In genomic region chr1:109719337-109719837, GRCh38 we compare ENCODE assay signal across 17 cellular contexts. TPM values are rescaled to one million over a fixed set of nuclear protein-coding genes. Genes with fewer than 3 reads are reported as not detected.
A peak's percentile ranks its signal among the peaks of the same experiment; 100 is the strongest.
DNase-seq lines count a peak whose midpoint lies in the region; ATAC-seq and TF ChIP-seq lines count a peak whose summit lies in the region.
"Had no signal": no experiment of that assay in that cellular context is flagged by ENCODE, and none has a peak within 500 bp of the region (broad histone marks: within the 10 kb centered on the region; RNA-seq: fewer than 3 reads in every experiment).

No MANE protein-coding gene starts in this region.

- no peaks in the 10 kb centered on the region for H3K9me2 ChIP-seq in PC-9 (ENCODE audit: insufficient read depth)

- H3K4me1 ChIP-seq in PC-9 (replicated peaks; ENCODE audit: insufficient read depth) (peaks cover 53% of the 10 kb centered on the region), fibroblast of lung (ENCODE audit: control insufficient read depth, extremely low read depth, insufficient read depth, low read length) (no peaks in the 10 kb centered on the region)

- no peaks in the 10 kb centered on the region for H3K79me2 ChIP-seq in PC-9 (ENCODE audit: low read depth)
- no peaks in the 10 kb centered on the region for H3K79me2 ChIP-seq in fibroblast of lung (ENCODE audit: control insufficient read depth, insufficient read depth, low read length)

- TF ChIP-seq CTCF in PC-9 (conservative IDR thresholded peaks at IDR 0.05) = no peak
- TF ChIP-seq CTCF in fibroblast of lung (conservative IDR thresholded peaks at IDR 0.05 in 1 of 2, IDR thresholded peaks at IDR 0.05 in 1 of 2; ENCODE audit: low read depth in 1 of 2, low read length in 2 of 2) = no peak

- ATAC-seq in GM19395 (IDR thresholded peaks at IDR 0.05; ENCODE audit: unreplicated experiment) (peak; percentile 61), HG03521 (IDR thresholded peaks at IDR 0.05; ENCODE audit: unreplicated experiment) (no peak), HG02870 (IDR thresholded peaks at IDR 0.05; ENCODE audit: unreplicated experiment) (no peak), GM21447 (IDR thresholded peaks at IDR 0.05; ENCODE audit: unreplicated experiment) (no peak)

- H3F3A ChIP-seq in PC-9 (ENCODE audit: insufficient read depth, low read depth) = peaks cover 25% of the 10 kb centered on the region

- H2AFZ ChIP-seq in PC-9 = peak overlapping the region; percentile 37; the same call in 1 of the 2 replicates
- no peak overlapping the region for H2AFZ ChIP-seq in fibroblast of lung (ENCODE audit: low read length)

- H3K27me3 ChIP-seq in PC-9 (ENCODE audit: insufficient read depth, low read depth) (no peaks in the 10 kb centered on the region), fibroblast of lung (ENCODE audit: control insufficient read depth, insufficient read depth, low read length) (no peaks in the 10 kb centered on the region)
- H3K27me3 ChIP-seq: neutrophil had no signal

- CTCF ChIA-PET in PC-9 (lab: Charles Lee) = no interaction called here

- H3K9ac ChIP-seq in fibroblast of lung (ENCODE audit: insufficient read depth, low read length) = no peak overlapping the region

- DNase-seq in AG20443 (ENCODE audit: low spot score) (peak; percentile 49), PC-9 (peak in 1 of 2 experiments; percentile 66), fibroblast of lung (ENCODE audit: low read depth in 2 of 2) (peak; percentile 51 to 70), COR-L47 (lab: John Stamatoyannopoulos, UW) (no peak)
- DNase-seq: activated CD4-positive, alpha-beta T cell treated with anti-CD3 and anti-CD28 coated beads, Interleukin-2, amount 10 ng/mL, durations not matched to agents 24 days and 14 days; activated naive CD8-positive, alpha-beta T cell treated with anti-CD3 and anti-CD28 coated beads, Interleukin-2, amount 10 ng/mL, durations not matched to agents 7 days and 5 days; H9; kidney; NCI-H2029 treated with DMSO at 0.1 percent for 48 hours; SHP77 treated with DMSO at 0.1 percent for 48 hours; substantia nigra had no signal

- H3K9me3 ChIP-seq in PC-9 (ENCODE audit: insufficient read depth, low read depth) (peaks cover 14% of the 10 kb centered on the region), fibroblast of lung (ENCODE audit: control insufficient read depth, insufficient read depth, low read depth, low read length) (no peaks in the 10 kb centered on the region)
- H3K9me3 ChIP-seq: neutrophil had no signal

- peak overlapping the region; percentile 92 for H3K27ac ChIP-seq in PC-9
- peak overlapping the region; percentile 1 for H3K27ac ChIP-seq in fibroblast of lung (ENCODE audit: insufficient read depth, low read length)
- H3K27ac ChIP-seq: neutrophil had no signal

- POLR2A ChIA-PET in PC-9 (lab: Charles Lee; ENCODE audit: unreplicated experiment) = no interaction called here

- H4K20me1 ChIP-seq in PC-9 (ENCODE audit: insufficient read depth) (no peaks in the 10 kb centered on the region), fibroblast of lung (ENCODE audit: control insufficient read depth, extremely low read depth, insufficient read depth, low read length) (no peaks in the 10 kb centered on the region)

- no peaks in the 10 kb centered on the region for H3K36me3 ChIP-seq in PC-9 (ENCODE audit: low read depth)
- H3K36me3 ChIP-seq in fibroblast of lung (ENCODE audit: control insufficient read depth, insufficient read depth, low read length) = no peaks in the 10 kb centered on the region
- H3K36me3 ChIP-seq: neutrophil had no signal

- intact Hi-C loops in PC-9 (cut with micrococcal nuclease; ENCODE audit: unreplicated experiment) = loop anchor here (5.0 kb wide), 1 partner anchor 62 kb away; the partner anchor contains the start of gene GSTM4

- H3K4me2 ChIP-seq in PC-9 = peak overlapping the region; percentile 39
- no peak overlapping the region for H3K4me2 ChIP-seq in fibroblast of lung (ENCODE audit: extremely low read depth, insufficient read depth, low read length)

- no TSS peak for BruUV-seq in PC-9 (replicated peaks; lab: Mats Ljungman, UMichigan)

- H3K4me3 ChIP-seq in PC-9 (peak overlapping the region; percentile 7; the same call in 1 of the 2 replicates), fibroblast of lung (replicated peaks in 1 of 4; ENCODE audit: control extremely low read depth in 1 of 4, insufficient read depth in 1 of 4, low read depth in 3 of 4, low read length in 4 of 4) (no peak overlapping the region)

RNA-seq across cellular contexts. Expression of gene GSTM5, which starts 7.3 kb away (rescaled TPM):
- total RNA-seq in PC-9 (2021) = not detected in 2 replicates
- 16.4 and 21.6 TPM in 2 replicates for total RNA-seq in fibroblast of lung
- polyA plus RNA-seq in fibroblast of lung = 6.1 and 7.5 TPM in 2 replicates
- polyA plus RNA-seq in fibroblast of lung (2012) = 3.6 and 4.1 TPM in 2 replicates
- 2.2 and 10.7 TPM in 2 replicates for polyA minus RNA-seq in fibroblast of lung (ENCODE audit: low replicate concordance)
- total RNA-seq: activated naive CD8-positive, alpha-beta T cell treated with anti-CD3 and anti-CD28 coated beads, Interleukin-2, amount 10 ng/mL, durations not matched to agents 7 days and 5 days; H9 had no signal
- polyA plus RNA-seq: CD14-positive monocyte had no signal

RNA-seq across cellular contexts. Expression of gene GSTM3, which starts 21.5 kb away (rescaled TPM):
- total RNA-seq in PC-9 (2021) = 101 and 110 TPM in 2 replicates
- 37.0 and 51.4 TPM in 2 replicates for total RNA-seq in fibroblast of lung
- 90.0 and 207 TPM in 2 replicates for polyA plus RNA-seq in fibroblast of lung
- 78.1 and 175 TPM in 2 replicates for polyA plus RNA-seq in fibroblast of lung (2012)
- 13.9 and 96.8 TPM in 2 replicates for polyA minus RNA-seq in fibroblast of lung (ENCODE audit: low replicate concordance)

RNA-seq across cellular contexts. Expression of gene GSTM1, which starts 31.8 kb away (rescaled TPM):
- not detected in 2 replicates for total RNA-seq in PC-9 (2021)
- 14.4 TPM in 1 of 2 replicates, not detected in the other for total RNA-seq in fibroblast of lung
- polyA plus RNA-seq in fibroblast of lung = 0.55 and 38.0 TPM in 2 replicates
- polyA plus RNA-seq in fibroblast of lung (2012) = 0.22 and 37.0 TPM in 2 replicates
- polyA minus RNA-seq in fibroblast of lung (ENCODE audit: low replicate concordance) = 40.4 TPM in 1 of 2 replicates, not detected in the other
- total RNA-seq: activated naive CD8-positive, alpha-beta T cell treated with anti-CD3 and anti-CD28 coated beads, Interleukin-2, amount 10 ng/mL, durations not matched to agents 7 days and 5 days; kidney had no signal

RNA-seq across cellular contexts. Expression of gene EPS8L3, which starts 44.3 kb away (rescaled TPM):
- total RNA-seq in PC-9 (2021) (0.68 and 1.2 TPM in 2 replicates), fibroblast of lung (not detected in 2 replicates)
- polyA plus RNA-seq in fibroblast of lung = not detected in 2 replicates
- polyA plus RNA-seq in fibroblast of lung (2012) = not detected in 2 replicates
- polyA minus RNA-seq in fibroblast of lung (ENCODE audit: low replicate concordance) = not detected in 2 replicates
- total RNA-seq: activated CD4-positive, alpha-beta T cell treated with anti-CD3 and anti-CD28 coated beads, Interleukin-2, amount 10 ng/mL, durations not matched to agents 24 days and 14 days; activated naive CD8-positive, alpha-beta T cell treated with anti-CD3 and anti-CD28 coated beads, Interleukin-2, amount 10 ng/mL, durations not matched to agents 7 days and 5 days; H9 had no signal
- polyA plus RNA-seq: CD14-positive monocyte had no signal

RNA-seq across cellular contexts. Expression of gene GSTM2, which starts 51.5 kb away (rescaled TPM):
- total RNA-seq in PC-9 (2021) (9.3 and 10.2 TPM in 2 replicates), fibroblast of lung (21.1 and 28.2 TPM in 2 replicates)
- polyA plus RNA-seq in fibroblast of lung = 67.7 and 71.1 TPM in 2 replicates
- polyA plus RNA-seq in fibroblast of lung (2012) = 64.8 and 66.5 TPM in 2 replicates
- 19.1 and 39.5 TPM in 2 replicates for polyA minus RNA-seq in fibroblast of lung (ENCODE audit: low replicate concordance)

Comparison
In these comparisons a context has a peak if more than half of its experiments do, and no peak if none do; other contexts are left out.
1. RNA of gene GSTM5, which starts 7.3 kb away (total RNA-seq): 16.4 to 21.6 TPM in fibroblast of lung; not detected in PC-9; every median in the first group is over 10 times any median in the second.